In the genomic region with DNA sequence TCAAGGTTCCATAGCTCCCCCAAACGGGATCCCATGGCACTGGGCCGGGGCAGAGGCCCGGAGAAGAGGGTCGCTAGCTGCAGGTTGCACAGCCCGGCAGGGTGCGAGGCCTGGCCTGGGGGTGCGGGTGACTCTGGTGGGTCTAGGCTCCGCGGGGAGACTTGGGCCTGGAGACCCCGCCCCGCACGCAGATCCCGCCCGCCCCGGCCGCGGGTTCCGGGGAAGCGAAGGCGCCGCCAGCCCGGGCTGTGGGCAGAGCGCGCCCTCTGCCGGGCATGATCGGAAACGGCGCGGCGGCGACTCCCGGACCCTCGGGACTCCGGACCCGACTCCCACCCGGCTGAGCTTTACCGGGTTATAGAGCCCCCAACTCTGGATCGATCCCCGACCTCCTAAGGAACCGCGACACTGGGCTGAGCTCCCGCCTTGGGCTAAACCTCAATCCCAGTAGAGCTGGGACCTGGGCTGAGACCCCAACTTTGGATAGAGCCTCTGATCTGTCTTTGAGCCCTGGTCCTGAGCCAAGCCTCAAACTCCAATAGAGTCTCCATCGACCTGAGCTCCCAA, we compare ENCODE assay signal across 8 cellular contexts. TPM values are rescaled to one million over a fixed set of nuclear protein-coding genes. Genes with fewer than 3 reads are reported as not detected.
DNase-seq lines count a peak whose midpoint lies in the region; ATAC-seq and TF ChIP-seq lines count a peak whose summit lies in the region.

No MANE protein-coding gene starts in this region.

- peak overlapping the region; percentile 40 for H3K4me3 ChIP-seq in astrocyte of the cerebellum (ENCODE audit: low read depth, low read length)
- peak overlapping the region; percentile 43; the same call in 1 of the 2 replicates for H3K4me3 ChIP-seq in iPS DF 6.9 (ENCODE audit: low read length)
- peak overlapping the region; percentile 74 for H3K4me3 ChIP-seq in skeletal muscle satellite cell (ENCODE audit: low read length)

- H3K4me2 ChIP-seq in skeletal muscle satellite cell (ENCODE audit: low read length): peak overlapping the region; percentile 96

- H3K4me1 ChIP-seq in iPS DF 6.9 (ENCODE audit: control insufficient read depth, insufficient read depth, low read length) (no peaks in the 10 kb centered on the region), skeletal muscle satellite cell (ENCODE audit: control insufficient read depth, insufficient read depth, low read length) (peaks cover 51% of the 10 kb centered on the region)

- H3K9me3 ChIP-seq in iPS DF 6.9 (ENCODE audit: control insufficient read depth, insufficient read depth, low read length) (no peaks in the 10 kb centered on the region), skeletal muscle satellite cell (replicated peaks; ENCODE audit: low read length) (no peaks in the 10 kb centered on the region)

- in situ Hi-C loops in astrocyte of the cerebellum (cut with HindIII; ENCODE audit: low sequenced_read_pairs): no loop called here

- H3K27ac ChIP-seq in iPS DF 6.9 (ENCODE audit: low read length): no peak overlapping the region

- peak; percentile 11 for DNase-seq in DMS114 treated with DMSO at 0.1 percent for 48 hours (lab: John Stamatoyannopoulos, UW; ENCODE audit: unreplicated experiment)
- DNase-seq in Kasumi-1 (lab: John Stamatoyannopoulos, UW): peak; percentile 39 to 45
- DNase-seq in T-helper 22 cell (ENCODE audit: low read depth): peak; percentile 47
- DNase-seq in astrocyte of the cerebellum (ENCODE audit: low read depth): no peak
- DNase-seq in iPS DF 6.9 (ENCODE audit: low read depth, low spot score): no peak

- no peak for ATAC-seq in GM18870 (IDR thresholded peaks at IDR 0.05; ENCODE audit: unreplicated experiment)
- ATAC-seq in HG03378 (IDR thresholded peaks at IDR 0.05; ENCODE audit: unreplicated experiment): no peak

- TF ChIP-seq CTCF in astrocyte of the cerebellum (IDR thresholded peaks at IDR 0.05; ENCODE audit: low read depth, low read length, missing control alignments): peak; percentile 83

- H3K27me3 ChIP-seq in iPS DF 6.9 (ENCODE audit: control insufficient read depth, insufficient read depth, low read length) (no peaks in the 10 kb centered on the region), skeletal muscle satellite cell (ENCODE audit: control insufficient read depth, insufficient read depth, low read length) (no peaks in the 10 kb centered on the region)

- no CpG with 5 or more reads among the region's 43 CpGs for WGBS in iPS DF 6.9 (ENCODE audit: insufficient coverage, insufficient read length)

- no peaks in the 10 kb centered on the region for H3K36me3 ChIP-seq in iPS DF 6.9 (ENCODE audit: control insufficient read depth, insufficient read depth, low read length)
- H3K36me3 ChIP-seq in skeletal muscle satellite cell (ENCODE audit: insufficient read depth, low read length): no peaks in the 10 kb centered on the region

- H3K9ac ChIP-seq in skeletal muscle satellite cell (ENCODE audit: low read depth, low read length): peak overlapping the region; percentile 78

RNA-seq across cellular contexts. Expression of gene TNFAIP8L1, which starts 3.1 kb away (rescaled TPM):
- 2.0 TPM in 2 replicates for total RNA-seq in skeletal muscle satellite cell (2012; rRNA removed)

RNA-seq across cellular contexts. Expression of gene MYDGF, which starts 33.9 kb away (rescaled TPM):
- 158 and 184 TPM in 2 replicates for total RNA-seq in skeletal muscle satellite cell (2012; rRNA removed)

Comparison
In these comparisons a context has a peak if more than half of its experiments do, and no peak if none do; other contexts are left out.
1. DNase-seq: peak in DMS114 treated with DMSO at 0.1 percent for 48 hours (single experiment), Kasumi-1 (2 of 2) and T-helper 22 cell (single experiment); none in astrocyte of the cerebellum (single experiment) and iPS DF 6.9 (single experiment).
2. Peak in every context shown above with its lines, with median percentiles within 50 percentile points of each other: H3K4me3 ChIP-seq.